Comparison of ENCODE assay signal across 8 cellular contexts in genomic region chr6:30683980-30684338, GRCh38. TPM values are rescaled to one million over a fixed set of nuclear protein-coding genes. Genes with fewer than 3 reads are reported as not detected.
DNase-seq lines count a peak whose midpoint lies in the region; ATAC-seq, FAIRE-seq and TF ChIP-seq lines count a peak whose summit lies in the region.

No MANE protein-coding gene starts in this region.

- H3K36me3 ChIP-seq in GM06990 (ENCODE audit: control insufficient read depth, insufficient read depth, low read length): peaks cover 2% of the 10 kb centered on the region
- no peaks in the 10 kb centered on the region; the same call in 1 of the 2 replicates for H3K36me3 ChIP-seq in SK-N-MC (ENCODE audit: insufficient read depth, low read length)
- peaks cover 17% of the 10 kb centered on the region for H3K36me3 ChIP-seq in fibroblast of lung (ENCODE audit: control insufficient read depth, insufficient read depth, low read length)
- peaks cover 0 to 17% of the 10 kb centered on the region in 2 donors for H3K36me3 ChIP-seq in psoas muscle (ENCODE audit: insufficient read depth in 1 of 2, low read depth in 1 of 2)

- H4K20me1 ChIP-seq in fibroblast of lung (ENCODE audit: control insufficient read depth, extremely low read depth, insufficient read depth, low read length): no peaks in the 10 kb centered on the region

- ATAC-seq in psoas muscle (no peak), omental fat pad (ENCODE audit: low FRiP score) (no peak)

- peaks cover 93% of the 10 kb centered on the region for H3K79me2 ChIP-seq in fibroblast of lung (ENCODE audit: control insufficient read depth, insufficient read depth, low read length)

- peak overlapping the region; percentile 97 for H3K4me2 ChIP-seq in fibroblast of lung (ENCODE audit: extremely low read depth, insufficient read depth, low read length)

- H3K4me1 ChIP-seq in fibroblast of lung (ENCODE audit: control insufficient read depth, extremely low read depth, insufficient read depth, low read length): peaks cover 21% of the 10 kb centered on the region
- peaks cover 21% of the 10 kb centered on the region for H3K4me1 ChIP-seq in psoas muscle

- TF ChIP-seq CTCF in GM06990 (IDR thresholded peaks at IDR 0.05; ENCODE audit: insufficient read depth, low read length, poor library complexity, severe bottlenecking) (no peak), fibroblast of lung (conservative IDR thresholded peaks at IDR 0.05 in 1 of 2, IDR thresholded peaks at IDR 0.05 in 1 of 2; ENCODE audit: low read depth in 1 of 2, low read length in 2 of 2) (no peak), psoas muscle (IDR thresholded peaks at IDR 0.05) (no peak), omental fat pad (IDR thresholded peaks at IDR 0.05) (no peak)

- H3K4me3 ChIP-seq in GM06990 (replicated peaks; ENCODE audit: low read depth, low read length): peak overlapping the region; percentile 95
- peak overlapping the region; percentile 78 for H3K4me3 ChIP-seq in SK-N-MC
- peak overlapping the region; percentile 80 to 95 (median 94) for H3K4me3 ChIP-seq in fibroblast of lung (replicated peaks in 1 of 4; ENCODE audit: control extremely low read depth in 1 of 4, insufficient read depth in 1 of 4, low read depth in 3 of 4, low read length in 4 of 4)
- H3K4me3 ChIP-seq in psoas muscle: peak overlapping the region; percentile 85

- FAIRE-seq in HTR-8/SVneo (lab: Jason Lieb, UNC): no peak

- H3K9ac ChIP-seq in SK-N-MC (ENCODE audit: insufficient read length) (peak overlapping the region; percentile 74), fibroblast of lung (ENCODE audit: insufficient read depth, low read length) (peak overlapping the region; percentile 63)

- H2AFZ ChIP-seq in fibroblast of lung (ENCODE audit: low read length): no peak overlapping the region

- intact Hi-C loops in psoas muscle (cut with DNase I): loop anchor here in 1 of 2 donors (10.0 kb wide), 1 partner anchor 401 kb away; no protein-coding TSS in a partner anchor

- H3K9me3 ChIP-seq in SK-N-MC (ENCODE audit: low read depth, low read length): no peaks in the 10 kb centered on the region
- H3K9me3 ChIP-seq in fibroblast of lung (ENCODE audit: control insufficient read depth, insufficient read depth, low read depth, low read length): no peaks in the 10 kb centered on the region
- H3K9me3 ChIP-seq in psoas muscle: no peaks in the 10 kb centered on the region

- 57 to 66% (median 59%) methylated on average over 2 of the region's 2 CpGs for WGBS in psoas muscle, 3 donors

- DNase-seq in GM06990 (ENCODE audit: extremely low read depth, insufficient read length) (no peak), SK-N-MC (ENCODE audit: low read depth, low spot score) (no peak), fibroblast of lung (ENCODE audit: low read depth in 2 of 2) (no peak), psoas muscle (no peak), omental fat pad (ENCODE audit: low spot score) (no peak), cerebellum (ENCODE audit: low spot score) (no peak), DMS79 treated with DMSO at 0.1 percent for 48 hours (lab: John Stamatoyannopoulos, UW) (no peak), HTR-8/SVneo (ENCODE audit: insufficient read length, low spot score) (no peak)

- H3K27ac ChIP-seq in SK-N-MC (peak overlapping the region; percentile 83; the same call in 1 of the 2 replicates), fibroblast of lung (ENCODE audit: insufficient read depth, low read length) (peak overlapping the region; percentile 85), psoas muscle (peak overlapping the region; percentile 91)

- no peaks in the 10 kb centered on the region for H3K27me3 ChIP-seq in GM06990 (replicated peaks; ENCODE audit: control insufficient read depth, insufficient read depth, low read length)
- H3K27me3 ChIP-seq in fibroblast of lung (ENCODE audit: control insufficient read depth, insufficient read depth, low read length): no peaks in the 10 kb centered on the region
- no peaks in the 10 kb centered on the region for H3K27me3 ChIP-seq in psoas muscle (ENCODE audit: insufficient read depth in 3 of 3, low read length in 2 of 3)

RNA-seq across cellular contexts. Expression of gene PPP1R18, which starts 2.5 kb away (rescaled TPM):
- total RNA-seq in fibroblast of lung (44.4 and 63.4 TPM in 2 replicates), psoas muscle (10 to 100 TPM; 14.2 to 39.7 (median 17.3) TPM), omental fat pad (10 to 100 TPM; 25.5 to 55.7 (median 43.4) TPM), cerebellum (27.9 TPM)
- polyA plus RNA-seq in fibroblast of lung (92.6 and 122 TPM in 2 replicates), psoas muscle (10 to 100 TPM in 2 of 3 donors, 1 to 10 TPM in 1; 6.7 to 19.7 (median 11.3) TPM)
- 87.4 and 99.6 TPM in 2 replicates for polyA plus RNA-seq in fibroblast of lung (2012)
- polyA minus RNA-seq in fibroblast of lung (ENCODE audit: low replicate concordance): 226 and 269 TPM in 2 replicates

RNA-seq across cellular contexts. Expression of gene NRM, which starts 6.8 kb away (rescaled TPM):
- 1.5 and 2.5 TPM in 2 replicates for total RNA-seq in fibroblast of lung
- 18.3 and 39.6 TPM in 2 replicates for polyA plus RNA-seq in fibroblast of lung
- 21.5 and 46.7 TPM in 2 replicates for polyA plus RNA-seq in fibroblast of lung (2012)
- 66.6 and 131 TPM in 2 replicates for polyA minus RNA-seq in fibroblast of lung (ENCODE audit: low replicate concordance)
- total RNA-seq in psoas muscle: 1 to 10 TPM; 2.2 to 3.9 (median 2.6) TPM
- 1 to 10 TPM; 1.8 to 4.1 (median 1.8) TPM for polyA plus RNA-seq in psoas muscle
- total RNA-seq in omental fat pad: 1 to 10 TPM; 2.9 to 5.8 (median 3.7) TPM
- total RNA-seq in cerebellum: 9.2 TPM

RNA-seq across cellular contexts. Expression of gene DHX16, which starts 11.2 kb away (rescaled TPM):
- total RNA-seq in fibroblast of lung (33.1 and 34.8 TPM in 2 replicates), psoas muscle (10 to 100 TPM; 26.6 to 45.4 (median 35.7) TPM), omental fat pad (10 to 100 TPM; 19.5 to 28.1 (median 24.3) TPM), cerebellum (17.2 TPM)
- polyA plus RNA-seq in fibroblast of lung (22.5 and 33.2 TPM in 2 replicates), psoas muscle (10 to 100 TPM; 32.1 to 70.3 (median 42.7) TPM)
- 27.0 and 29.2 TPM in 2 replicates for polyA plus RNA-seq in fibroblast of lung (2012)
- 73.8 and 75.8 TPM in 2 replicates for polyA minus RNA-seq in fibroblast of lung (ENCODE audit: low replicate concordance)

RNA-seq across cellular contexts. Expression of gene MDC1, which starts 33.1 kb away (rescaled TPM):
- total RNA-seq in fibroblast of lung (3.3 and 5.0 TPM in 2 replicates), psoas muscle (10 to 100 TPM; 12.7 to 18.0 (median 15.4) TPM), omental fat pad (10 to 100 TPM in 1 of 4 donors, 1 to 10 TPM in 3; 6.2 to 15.0 (median 7.2) TPM), cerebellum (9.5 TPM)
- polyA plus RNA-seq in fibroblast of lung (3.3 and 7.4 TPM in 2 replicates), psoas muscle (10 to 100 TPM in 1 of 3 donors, 1 to 10 TPM in 2; 4.1 to 10.9 (median 6.5) TPM)
- polyA plus RNA-seq in fibroblast of lung (2012): 8.7 and 14.3 TPM in 2 replicates
- 47.9 and 50.8 TPM in 2 replicates for polyA minus RNA-seq in fibroblast of lung (ENCODE audit: low replicate concordance)

RNA-seq across cellular contexts. Expression of gene TUBB, which starts 36.2 kb away (rescaled TPM):
- total RNA-seq in fibroblast of lung (432 and 551 TPM in 2 replicates), psoas muscle (100 to 1,000 TPM; 136 to 220 (median 201) TPM), omental fat pad (100 to 1,000 TPM; 229 to 281 (median 256) TPM), cerebellum (608 TPM)
- polyA plus RNA-seq in fibroblast of lung (1,493 and 2,513 TPM in 2 replicates), psoas muscle (100 to 1,000 TPM; 175 to 487 (median 187) TPM)
- polyA plus RNA-seq in fibroblast of lung (2012): 1,291 and 2,040 TPM in 2 replicates
- 2,570 and 3,657 TPM in 2 replicates for polyA minus RNA-seq in fibroblast of lung (ENCODE audit: low replicate concordance)
